In genomic region chr1:43453442-43454269, GRCh38 we compare ENCODE assay signal across 8 cellular contexts. TPM values are rescaled to one million over a fixed set of nuclear protein-coding genes. Genes with fewer than 3 reads are reported as not detected.
DNase-seq lines count a peak whose midpoint lies in the region; ATAC-seq and TF ChIP-seq lines count a peak whose summit lies in the region.

Gene HYI, minus strand, starts transcription at chr1:43453931. Its CDS starts 138 bp downstream, at chr1:43453793.

- DNase-seq in GM04504 (ENCODE audit: low read depth) (peak; percentile 68), LHCN-M2 (ENCODE audit: low read depth) (peak; percentile 83), glutamatergic neuron (peak; percentile 89), omental fat pad (ENCODE audit: low spot score) (peak; percentile 60)
- peak; percentile 69 for DNase-seq in activated naive CD8-positive, alpha-beta T cell treated with anti-CD3 and anti-CD28 coated beads for 36 hours

- peak within 1 kb of the TSS; percentile 70 for H3K27ac Mint-ChIP-seq in activated naive CD8-positive, alpha-beta T cell treated with anti-CD3 and anti-CD28 coated beads for 36 hours
- H3K27ac Mint-ChIP-seq in glutamatergic neuron (ENCODE audit: unreplicated experiment) = peak within 1 kb of the TSS; percentile 72

- peaks cover 15% of the 10 kb centered on the region for H3K4me1 Mint-ChIP-seq in activated naive CD8-positive, alpha-beta T cell treated with anti-CD3 and anti-CD28 coated beads for 36 hours
- H3K4me1 Mint-ChIP-seq in glutamatergic neuron (ENCODE audit: low read depth, unreplicated experiment) = peaks cover 13% of the 10 kb centered on the region

- peaks cover 34% of the 10 kb centered on the region for H3K27me3 Mint-ChIP-seq in activated naive CD8-positive, alpha-beta T cell treated with anti-CD3 and anti-CD28 coated beads for 36 hours
- peaks cover 11% of the 10 kb centered on the region for H3K27me3 Mint-ChIP-seq in glutamatergic neuron (ENCODE audit: unreplicated experiment)

- H3K4me3 Mint-ChIP-seq in activated naive CD8-positive, alpha-beta T cell treated with anti-CD3 and anti-CD28 coated beads for 36 hours = peak within 1 kb of the TSS; percentile 82
- H3K4me3 Mint-ChIP-seq in glutamatergic neuron (ENCODE audit: unreplicated experiment) = peak within 1 kb of the TSS; percentile 91

- H3K36me3 Mint-ChIP-seq in activated naive CD8-positive, alpha-beta T cell treated with anti-CD3 and anti-CD28 coated beads for 36 hours = peaks cover 11% of the 10 kb centered on the region
- H3K36me3 Mint-ChIP-seq in glutamatergic neuron (ENCODE audit: unreplicated experiment) = peaks cover 7% of the 10 kb centered on the region

- peaks cover 2% of the 10 kb centered on the region for H3K9me3 Mint-ChIP-seq in activated naive CD8-positive, alpha-beta T cell treated with anti-CD3 and anti-CD28 coated beads for 36 hours
- peaks cover 22% of the 10 kb centered on the region for H3K9me3 Mint-ChIP-seq in glutamatergic neuron (ENCODE audit: unreplicated experiment)

- ATAC-seq in SK-N-SH treated with all-trans-retinoic acid at 6 μM for 48 hours = peak; percentile 73
- ATAC-seq in omental fat pad (ENCODE audit: low FRiP score) = peak; percentile 80
- ATAC-seq in GM21619 (IDR thresholded peaks at IDR 0.05; ENCODE audit: unreplicated experiment) = no peak

- H3K27ac ChIP-seq in temporal lobe (ENCODE audit: low read depth, low read length) = peak within 1 kb of the TSS; percentile 72

- TF ChIP-seq CTCF in glutamatergic neuron (IDR thresholded peaks at IDR 0.05; ENCODE audit: partially characterized antibody, unreplicated experiment) (no peak), omental fat pad (IDR thresholded peaks at IDR 0.05) (no peak)

TF ChIP-seq in SK-N-SH treated with all-trans-retinoic acid at 6 μM for 48 hours, 23 proteins besides CTCF, POLR2A, EP300 and RAD21:
- no peak for TF ChIP-seq ZFP3 (CRISPR knock-in tag; IDR thresholded peaks at IDR 0.05)
- no peak for TF ChIP-seq ZNF70 (CRISPR knock-in tag; IDR thresholded peaks at IDR 0.05)
- TF ChIP-seq ARNTL (CRISPR knock-in tag; IDR thresholded peaks at IDR 0.05; ENCODE audit: borderline replicate concordance, low read depth) = no peak
- TF ChIP-seq ESRRG (CRISPR knock-in tag; IDR thresholded peaks at IDR 0.05) = no peak
- no peak for TF ChIP-seq CSDC2 (CRISPR knock-in tag; IDR thresholded peaks at IDR 0.05)
- no peak for TF ChIP-seq BACH2 (CRISPR knock-in tag; IDR thresholded peaks at IDR 0.05; ENCODE audit: borderline replicate concordance)
- no peak for TF ChIP-seq OSR1 (CRISPR knock-in tag; IDR thresholded peaks at IDR 0.05)
- TF ChIP-seq SNAI2 (CRISPR knock-in tag; IDR thresholded peaks at IDR 0.05) = no peak
- TF ChIP-seq, protein P1, sequence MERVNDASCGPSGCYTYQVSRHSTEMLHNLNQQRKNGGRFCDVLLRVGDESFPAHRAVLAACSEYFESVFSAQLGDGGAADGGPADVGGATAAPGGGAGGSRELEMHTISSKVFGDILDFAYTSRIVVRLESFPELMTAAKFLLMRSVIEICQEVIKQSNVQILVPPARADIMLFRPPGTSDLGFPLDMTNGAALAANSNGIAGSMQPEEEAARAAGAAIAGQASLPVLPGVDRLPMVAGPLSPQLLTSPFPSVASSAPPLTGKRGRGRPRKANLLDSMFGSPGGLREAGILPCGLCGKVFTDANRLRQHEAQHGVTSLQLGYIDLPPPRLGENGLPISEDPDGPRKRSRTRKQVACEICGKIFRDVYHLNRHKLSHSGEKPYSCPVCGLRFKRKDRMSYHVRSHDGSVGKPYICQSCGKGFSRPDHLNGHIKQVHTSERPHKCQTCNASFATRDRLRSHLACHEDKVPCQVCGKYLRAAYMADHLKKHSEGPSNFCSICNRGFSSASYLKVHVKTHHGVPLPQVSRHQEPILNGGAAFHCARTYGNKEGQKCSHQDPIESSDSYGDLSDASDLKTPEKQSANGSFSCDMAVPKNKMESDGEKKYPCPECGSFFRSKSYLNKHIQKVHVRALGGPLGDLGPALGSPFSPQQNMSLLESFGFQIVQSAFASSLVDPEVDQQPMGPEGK (CRISPR knock-in tag; IDR thresholded peaks at IDR 0.05; ENCODE audit: borderline replicate concordance) = no peak
- no peak for TF ChIP-seq RARB (CRISPR knock-in tag; IDR thresholded peaks at IDR 0.05)
- TF ChIP-seq ZFP30 (CRISPR knock-in tag; IDR thresholded peaks at IDR 0.05) = no peak
- no peak for TF ChIP-seq PPARA (CRISPR knock-in tag; IDR thresholded peaks at IDR 0.05; ENCODE audit: borderline replicate concordance)
- TF ChIP-seq POU6F1 (CRISPR knock-in tag; IDR thresholded peaks at IDR 0.05; ENCODE audit: borderline replicate concordance, low read depth) = no peak
- TF ChIP-seq TCF4 (CRISPR knock-in tag; IDR thresholded peaks at IDR 0.05; ENCODE audit: borderline replicate concordance) = no peak
- TF ChIP-seq, protein P2, sequence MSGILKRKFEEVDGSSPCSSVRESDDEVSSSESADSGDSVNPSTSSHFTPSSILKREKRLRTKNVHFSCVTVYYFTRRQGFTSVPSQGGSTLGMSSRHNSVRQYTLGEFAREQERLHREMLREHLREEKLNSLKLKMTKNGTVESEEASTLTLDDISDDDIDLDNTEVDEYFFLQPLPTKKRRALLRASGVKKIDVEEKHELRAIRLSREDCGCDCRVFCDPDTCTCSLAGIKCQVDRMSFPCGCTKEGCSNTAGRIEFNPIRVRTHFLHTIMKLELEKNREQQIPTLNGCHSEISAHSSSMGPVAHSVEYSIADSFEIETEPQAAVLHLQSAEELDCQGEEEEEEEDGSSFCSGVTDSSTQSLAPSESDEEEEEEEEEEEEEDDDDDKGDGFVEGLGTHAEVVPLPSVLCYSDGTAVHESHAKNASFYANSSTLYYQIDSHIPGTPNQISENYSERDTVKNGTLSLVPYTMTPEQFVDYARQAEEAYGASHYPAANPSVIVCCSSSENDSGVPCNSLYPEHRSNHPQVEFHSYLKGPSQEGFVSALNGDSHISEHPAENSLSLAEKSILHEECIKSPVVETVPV (CRISPR knock-in tag; IDR thresholded peaks at IDR 0.05) = no peak
- no peak for TF ChIP-seq ZNF565 (CRISPR knock-in tag; conservative IDR thresholded peaks at IDR 0.05; ENCODE audit: low read depth)
- TF ChIP-seq TOX (CRISPR knock-in tag; IDR thresholded peaks at IDR 0.05; ENCODE audit: borderline replicate concordance) = no peak
- TF ChIP-seq ISL1 (CRISPR knock-in tag; IDR thresholded peaks at IDR 0.05) = no peak
- TF ChIP-seq GLIS3 (CRISPR knock-in tag; IDR thresholded peaks at IDR 0.05) = no peak

RNA-seq across cellular contexts. Expression of gene HYI, which starts in this region (rescaled TPM):
- total RNA-seq in LHCN-M2 (2014; rRNA removed) (32.8 and 32.9 TPM in 2 replicates), glutamatergic neuron (ENCODE audit: unreplicated experiment) (18.7 TPM), omental fat pad (10 to 100 TPM; 39.5 to 59.0 (median 53.2) TPM), temporal lobe (29.3 TPM)
- polyA plus RNA-seq in LHCN-M2 (2012) = 57.7 TPM
- total RNA-seq in activated naive CD8-positive, alpha-beta T cell treated with anti-CD3 and anti-CD28 coated beads for 36 hours = 1 to 10 TPM; 4.3 to 5.6 TPM
